Comparison of ENCODE assay signal across 27 cellular contexts in genomic region chr22:45136594-45136993, GRCh38. TPM values are rescaled to one million over a fixed set of nuclear protein-coding genes. Genes with fewer than 3 reads are reported as not detected.
DNase-seq lines count a peak whose midpoint lies in the region; ATAC-seq and TF ChIP-seq lines count a peak whose summit lies in the region.
"Had no signal": no experiment of that assay in that cellular context is flagged by ENCODE, and none has a peak within 500 bp of the region (broad histone marks: within the 10 kb centered on the region; RNA-seq: fewer than 3 reads in every experiment).

No MANE protein-coding gene starts in this region.

- H3K4me2 ChIP-seq in MM.1S (ENCODE audit: low read depth, low read length), result peak overlapping the region; percentile 53

- no peaks in the 10 kb centered on the region for H3K9me3 ChIP-seq in MM.1S (replicated peaks; ENCODE audit: insufficient read depth, low read length)
- H3K9me3 ChIP-seq: BE2C had no signal

- H3K27me3 Mint-ChIP-seq in activated CD8-positive, alpha-beta memory T cell treated with anti-CD3 and anti-CD28 coated beads, Interleukin-2, amount 10 ng/mL, durations not matched to agents 7 days and 5 days, result no peaks in the 10 kb centered on the region
- H3K27me3 Mint-ChIP-seq in stimulated activated memory B cell treated with anti-CD40 and anti-IgM and Interleukin-4, amounts not matched to agents 10 μg/mL and 1 μg/mL and 100 μg/mL, for 72 hours, result no peaks in the 10 kb centered on the region
- H3K27me3 Mint-ChIP-seq in immature natural killer cell (ENCODE audit: low read depth in 3 of 3), result no peaks in the 10 kb centered on the region

- H3K9ac ChIP-seq in MM.1S (ENCODE audit: low read length), result no peak overlapping the region

- CTCF ChIA-PET in activated CD8-positive, alpha-beta memory T cell treated with anti-CD3 and anti-CD28 coated beads, Interleukin-2, amount 10 ng/mL, durations not matched to agents 7 days and 5 days (lab: Charles Lee), result no interaction called here

- no peak for DNase-seq in activated CD8-positive, alpha-beta memory T cell treated with anti-CD3 and anti-CD28 coated beads, Interleukin-2, amount 10 ng/mL, durations not matched to agents 7 days and 5 days
- no peak for DNase-seq in activated CD8-positive, alpha-beta memory T cell treated with anti-CD3 and anti-CD28 coated beads for 24 hours
- peak; percentile 66 for DNase-seq in GM13977 (ENCODE audit: low spot score)
- DNase-seq in MM.1S, result peak; percentile 55
- DNase-seq in immature natural killer cell, result no peak
- DNase-seq: 8988T, ACHN, BE2C, DMS153, DND-41, Karpas-422, NCI-H1092 treated with DMSO at 0.1 percent for 48 hours, NCI-H1436, NCI-H187, NCI-H2081 treated with DMSO at 0.1 percent for 48 hours, NCI-H2171, NCI-H226, NCI-H510A, NCI-H69, Peyer's patch, SHP77 treated with DMSO at 0.1 percent for 48 hours had no signal

- no peaks in the 10 kb centered on the region for H3K4me1 ChIP-seq in MM.1S (ENCODE audit: low read length)
- H3K4me1 ChIP-seq: BE2C, Peyer's patch had no signal

- H3K4me1 Mint-ChIP-seq in activated CD8-positive, alpha-beta memory T cell treated with anti-CD3 and anti-CD28 coated beads, Interleukin-2, amount 10 ng/mL, durations not matched to agents 7 days and 5 days, result peaks cover 9% of the 10 kb centered on the region
- H3K4me1 Mint-ChIP-seq in stimulated activated memory B cell treated with anti-CD40 and anti-IgM and Interleukin-4, amounts not matched to agents 10 μg/mL and 1 μg/mL and 100 μg/mL, for 72 hours, result peaks cover 10% of the 10 kb centered on the region
- H3K4me1 Mint-ChIP-seq in immature natural killer cell, result peaks cover 0 to 2% of the 10 kb centered on the region in 2 donors

- H3K79me2 ChIP-seq in MM.1S (ENCODE audit: low read length), result no peaks in the 10 kb centered on the region

- H3F3A ChIP-seq in MM.1S (ENCODE audit: insufficient read depth, low read length), result peaks cover 3% of the 10 kb centered on the region; the same call in 1 of the 2 replicates

- H3K9me3 Mint-ChIP-seq in activated CD8-positive, alpha-beta memory T cell treated with anti-CD3 and anti-CD28 coated beads, Interleukin-2, amount 10 ng/mL, durations not matched to agents 7 days and 5 days (ENCODE audit: low read depth), result peaks cover 8% of the 10 kb centered on the region
- no peaks in the 10 kb centered on the region for H3K9me3 Mint-ChIP-seq in stimulated activated memory B cell treated with anti-CD40 and anti-IgM and Interleukin-4, amounts not matched to agents 10 μg/mL and 1 μg/mL and 100 μg/mL, for 72 hours
- peaks cover 0 to 3% (median 0%) of the 10 kb centered on the region in 6 donors for H3K9me3 Mint-ChIP-seq in immature natural killer cell

- H3K9me2 ChIP-seq in MM.1S (replicated peaks; ENCODE audit: insufficient read depth, low read length), result no peaks in the 10 kb centered on the region

- no peak overlapping the region for H3K27ac ChIP-seq in MM.1S (ENCODE audit: low read length)
- H3K27ac ChIP-seq: Peyer's patch, SK-N-MC had no signal

- H3K4me3 ChIP-seq in MM.1S (ENCODE audit: low read length), result peak overlapping the region; percentile 10; the same call in 1 of the 2 replicates
- H3K4me3 ChIP-seq: Peyer's patch, SK-N-MC had no signal

- H3K27ac Mint-ChIP-seq in activated CD8-positive, alpha-beta memory T cell treated with anti-CD3 and anti-CD28 coated beads, Interleukin-2, amount 10 ng/mL, durations not matched to agents 7 days and 5 days, result peak overlapping the region; percentile 65
- no peak overlapping the region for H3K27ac Mint-ChIP-seq in stimulated activated memory B cell treated with anti-CD40 and anti-IgM and Interleukin-4, amounts not matched to agents 10 μg/mL and 1 μg/mL and 100 μg/mL, for 72 hours
- no peak overlapping the region for H3K27ac Mint-ChIP-seq in immature natural killer cell
- H3K27ac Mint-ChIP-seq: CD14-positive monocyte had no signal

- no peaks in the 10 kb centered on the region for H3K27me3 ChIP-seq in MM.1S (replicated peaks; ENCODE audit: insufficient read depth, low read length)
- H3K27me3 ChIP-seq: BE2C, Peyer's patch had no signal

- H4K20me1 ChIP-seq in MM.1S (ENCODE audit: insufficient read depth, low read length), result no peaks in the 10 kb centered on the region

- peak overlapping the region; percentile 38 for H3K4me3 Mint-ChIP-seq in activated CD8-positive, alpha-beta memory T cell treated with anti-CD3 and anti-CD28 coated beads, Interleukin-2, amount 10 ng/mL, durations not matched to agents 7 days and 5 days
- no peak overlapping the region for H3K4me3 Mint-ChIP-seq in stimulated activated memory B cell treated with anti-CD40 and anti-IgM and Interleukin-4, amounts not matched to agents 10 μg/mL and 1 μg/mL and 100 μg/mL, for 72 hours
- H3K4me3 Mint-ChIP-seq in immature natural killer cell, result no peak overlapping the region
- H3K4me3 Mint-ChIP-seq: CD14-positive monocyte had no signal

- no peaks in the 10 kb centered on the region for H3K36me3 ChIP-seq in MM.1S (replicated peaks; ENCODE audit: insufficient read depth, low read length)

- ATAC-seq in activated CD8-positive, alpha-beta memory T cell treated with anti-CD3 and anti-CD28 coated beads, Interleukin-2, amount 10 ng/mL, durations not matched to agents 7 days and 5 days, result no peak
- ATAC-seq in HG03039 (IDR thresholded peaks at IDR 0.05; ENCODE audit: unreplicated experiment), result no peak
- no peak for ATAC-seq in stimulated activated memory B cell treated with anti-CD40 and anti-IgM and Interleukin-4, amounts not matched to agents 10 μg/mL and 1 μg/mL and 100 μg/mL, for 72 hours
- ATAC-seq: HCT116, HepG2 had no signal

- in situ Hi-C loops in GM13977 (cut with MboI; ENCODE audit: low pct_unique_long_range_greater_than_20kb, low sequenced_read_pairs, unreplicated experiment), result no loop called here

- no peak overlapping the region for H2AFZ ChIP-seq in MM.1S (ENCODE audit: low read length)

- TF ChIP-seq CTCF in GM13977 (IDR thresholded peaks at IDR 0.05; ENCODE audit: extremely low read depth, insufficient read depth, missing control alignments), result no peak
- TF ChIP-seq CTCF in MM.1S (IDR thresholded peaks at IDR 0.05; ENCODE audit: low read length), result no peak

- H3K36me3 Mint-ChIP-seq in activated CD8-positive, alpha-beta memory T cell treated with anti-CD3 and anti-CD28 coated beads, Interleukin-2, amount 10 ng/mL, durations not matched to agents 7 days and 5 days, result peaks cover 41% of the 10 kb centered on the region
- H3K36me3 Mint-ChIP-seq in stimulated activated memory B cell treated with anti-CD40 and anti-IgM and Interleukin-4, amounts not matched to agents 10 μg/mL and 1 μg/mL and 100 μg/mL, for 72 hours, result peaks cover 23% of the 10 kb centered on the region
- H3K36me3 Mint-ChIP-seq in immature natural killer cell, result peaks cover 20 to 29% (median 28%) of the 10 kb centered on the region in 3 donors

RNA-seq across cellular contexts. Expression of gene NUP50, which starts 27.1 kb away (rescaled TPM):
- total RNA-seq in activated CD8-positive, alpha-beta memory T cell treated with anti-CD3 and anti-CD28 coated beads, Interleukin-2, amount 10 ng/mL, durations not matched to agents 7 days and 5 days, result 100 to 1,000 TPM; 150 to 155 TPM
- 10 to 100 TPM; 16.6 to 56.0 (median 26.1) TPM for polyA plus RNA-seq in immature natural killer cell

Comparison
In these comparisons a context has a peak if more than half of its experiments do, and no peak if none do; other contexts are left out.
1. DNase-seq: peak in GM13977 (single experiment) and MM.1S (single experiment); none in activated CD8-positive, alpha-beta memory T cell treated with anti-CD3 and anti-CD28 coated beads, Interleukin-2, amount 10 ng/mL, durations not matched to agents 7 days and 5 days (single experiment), activated CD8-positive, alpha-beta memory T cell treated with anti-CD3 and anti-CD28 coated beads for 24 hours (single experiment) and immature natural killer cell (0 of 3).